ENCODE assay signal across 1 cellular context in the genomic region with DNA sequence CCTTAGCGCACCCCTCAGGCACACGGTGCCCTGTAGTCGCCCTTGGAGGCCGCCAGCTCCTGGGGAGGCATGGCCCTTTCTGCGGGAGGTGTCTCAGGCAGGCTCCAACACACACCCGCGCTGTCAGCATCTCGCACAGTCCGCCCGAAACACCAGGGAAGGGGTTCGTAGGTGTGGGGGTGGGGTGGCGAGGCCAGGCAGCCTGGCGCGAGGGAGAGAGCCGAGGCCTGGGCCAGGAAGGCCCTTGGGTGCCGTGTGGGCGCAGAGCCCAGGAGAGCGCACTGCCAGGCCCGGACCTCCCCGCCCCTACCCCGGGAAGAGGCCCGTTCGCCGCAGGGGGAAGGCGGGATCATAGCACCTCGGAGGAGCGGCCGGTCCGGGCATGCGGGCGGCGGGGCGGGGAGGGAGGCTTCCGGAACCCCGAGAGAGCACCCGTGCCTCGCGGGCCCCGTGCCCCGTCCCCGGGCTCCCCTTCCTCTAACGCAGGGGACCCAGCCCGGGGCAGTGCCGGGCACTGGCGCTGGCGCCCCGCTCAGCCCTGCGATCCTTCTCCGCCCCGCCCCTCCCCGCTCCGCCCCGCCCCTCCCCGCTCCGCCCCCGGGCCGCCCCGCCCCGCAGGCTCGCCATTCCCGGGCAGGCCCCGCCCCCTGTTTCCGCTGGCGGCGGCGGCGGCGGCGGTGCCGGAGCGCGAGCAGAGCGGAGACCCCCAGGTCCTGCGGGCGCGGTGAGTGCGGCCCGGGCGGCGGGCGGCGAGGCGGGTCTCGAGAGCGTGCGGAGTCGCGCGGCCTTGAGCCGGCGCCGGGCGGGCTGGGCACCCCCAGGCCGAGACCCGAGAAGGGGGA.
TF ChIP-seq lines count a peak whose summit lies in the region.

A gene with protein sequence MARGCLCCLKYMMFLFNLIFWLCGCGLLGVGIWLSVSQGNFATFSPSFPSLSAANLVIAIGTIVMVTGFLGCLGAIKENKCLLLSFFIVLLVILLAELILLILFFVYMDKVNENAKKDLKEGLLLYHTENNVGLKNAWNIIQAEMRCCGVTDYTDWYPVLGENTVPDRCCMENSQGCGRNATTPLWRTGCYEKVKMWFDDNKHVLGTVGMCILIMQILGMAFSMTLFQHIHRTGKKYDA (plus strand): TSS at position 650 of the 842 bp plus-strand sequence. CDS start 123,815 bp downstream, outside the sequence.

TF ChIP-seq in HepG2, 621 proteins besides CTCF, POLR2A, EP300 and RAD21 (continued from another document and continues in another):
- TF ChIP-seq, protein P1, sequence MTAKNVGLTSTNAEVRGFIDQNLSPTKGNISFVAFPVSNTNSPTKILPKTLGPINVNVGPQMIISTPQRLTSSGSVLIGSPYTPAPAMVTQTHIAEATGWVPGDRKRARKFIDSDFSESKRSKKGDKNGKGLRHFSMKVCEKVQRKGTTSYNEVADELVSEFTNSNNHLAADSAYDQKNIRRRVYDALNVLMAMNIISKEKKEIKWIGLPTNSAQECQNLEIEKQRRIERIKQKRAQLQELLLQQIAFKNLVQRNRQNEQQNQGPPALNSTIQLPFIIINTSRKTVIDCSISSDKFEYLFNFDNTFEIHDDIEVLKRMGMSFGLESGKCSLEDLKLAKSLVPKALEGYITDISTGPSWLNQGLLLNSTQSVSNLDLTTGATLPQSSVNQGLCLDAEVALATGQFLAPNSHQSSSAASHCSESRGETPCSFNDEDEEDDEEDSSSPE (CRISPR knock-in tag; IDR thresholded peaks at IDR 0.05), result peak; percentile 32; the same call in 1 of the 2 replicates
- TF ChIP-seq, protein P2, sequence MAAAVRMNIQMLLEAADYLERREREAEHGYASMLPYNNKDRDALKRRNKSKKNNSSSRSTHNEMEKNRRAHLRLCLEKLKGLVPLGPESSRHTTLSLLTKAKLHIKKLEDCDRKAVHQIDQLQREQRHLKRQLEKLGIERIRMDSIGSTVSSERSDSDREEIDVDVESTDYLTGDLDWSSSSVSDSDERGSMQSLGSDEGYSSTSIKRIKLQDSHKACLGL (CRISPR knock-in tag; IDR thresholded peaks at IDR 0.05), result 0 out of 2 replicates have a peak, but pooled peaks have one; percentile 43
- TF ChIP-seq ZNF792 (CRISPR knock-in tag; IDR thresholded peaks at IDR 0.05), result 0 out of 2 replicates have a peak, but pooled peaks have one; percentile 41
- TF ChIP-seq, protein P3, sequence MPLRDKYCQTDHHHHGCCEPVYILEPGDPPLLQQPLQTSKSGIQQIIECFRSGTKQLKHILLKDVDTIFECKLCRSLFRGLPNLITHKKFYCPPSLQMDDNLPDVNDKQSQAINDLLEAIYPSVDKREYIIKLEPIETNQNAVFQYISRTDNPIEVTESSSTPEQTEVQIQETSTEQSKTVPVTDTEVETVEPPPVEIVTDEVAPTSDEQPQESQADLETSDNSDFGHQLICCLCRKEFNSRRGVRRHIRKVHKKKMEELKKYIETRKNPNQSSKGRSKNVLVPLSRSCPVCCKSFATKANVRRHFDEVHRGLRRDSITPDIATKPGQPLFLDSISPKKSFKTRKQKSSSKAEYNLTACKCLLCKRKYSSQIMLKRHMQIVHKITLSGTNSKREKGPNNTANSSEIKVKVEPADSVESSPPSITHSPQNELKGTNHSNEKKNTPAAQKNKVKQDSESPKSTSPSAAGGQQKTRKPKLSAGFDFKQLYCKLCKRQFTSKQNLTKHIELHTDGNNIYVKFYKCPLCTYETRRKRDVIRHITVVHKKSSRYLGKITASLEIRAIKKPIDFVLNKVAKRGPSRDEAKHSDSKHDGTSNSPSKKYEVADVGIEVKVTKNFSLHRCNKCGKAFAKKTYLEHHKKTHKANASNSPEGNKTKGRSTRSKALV (CRISPR knock-in tag; IDR thresholded peaks at IDR 0.05), result peak; percentile 95
- no peak for TF ChIP-seq TCF7 (IDR thresholded peaks at IDR 0.05; ENCODE audit: low read depth)
- TF ChIP-seq NFATC3 (CRISPR knock-in tag; IDR thresholded peaks at IDR 0.05), result 0 out of 2 replicates have a peak, but pooled peaks have one; percentile 69
- TF ChIP-seq ZBTB1 (CRISPR knock-in tag; IDR thresholded peaks at IDR 0.05; ENCODE audit: borderline replicate concordance), result no peak
- TF ChIP-seq, protein P4, sequence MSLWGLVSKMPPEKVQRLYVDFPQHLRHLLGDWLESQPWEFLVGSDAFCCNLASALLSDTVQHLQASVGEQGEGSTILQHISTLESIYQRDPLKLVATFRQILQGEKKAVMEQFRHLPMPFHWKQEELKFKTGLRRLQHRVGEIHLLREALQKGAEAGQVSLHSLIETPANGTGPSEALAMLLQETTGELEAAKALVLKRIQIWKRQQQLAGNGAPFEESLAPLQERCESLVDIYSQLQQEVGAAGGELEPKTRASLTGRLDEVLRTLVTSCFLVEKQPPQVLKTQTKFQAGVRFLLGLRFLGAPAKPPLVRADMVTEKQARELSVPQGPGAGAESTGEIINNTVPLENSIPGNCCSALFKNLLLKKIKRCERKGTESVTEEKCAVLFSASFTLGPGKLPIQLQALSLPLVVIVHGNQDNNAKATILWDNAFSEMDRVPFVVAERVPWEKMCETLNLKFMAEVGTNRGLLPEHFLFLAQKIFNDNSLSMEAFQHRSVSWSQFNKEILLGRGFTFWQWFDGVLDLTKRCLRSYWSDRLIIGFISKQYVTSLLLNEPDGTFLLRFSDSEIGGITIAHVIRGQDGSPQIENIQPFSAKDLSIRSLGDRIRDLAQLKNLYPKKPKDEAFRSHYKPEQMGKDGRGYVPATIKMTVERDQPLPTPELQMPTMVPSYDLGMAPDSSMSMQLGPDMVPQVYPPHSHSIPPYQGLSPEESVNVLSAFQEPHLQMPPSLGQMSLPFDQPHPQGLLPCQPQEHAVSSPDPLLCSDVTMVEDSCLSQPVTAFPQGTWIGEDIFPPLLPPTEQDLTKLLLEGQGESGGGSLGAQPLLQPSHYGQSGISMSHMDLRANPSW (CRISPR knock-in tag; IDR thresholded peaks at IDR 0.05; ENCODE audit: borderline replicate concordance), result no peak
- TF ChIP-seq KMT2B (CRISPR knock-in tag; IDR thresholded peaks at IDR 0.05), result 0 out of 2 replicates have a peak, but pooled peaks have one; percentile 23
- TF ChIP-seq PHF8 (CRISPR knock-in tag; IDR thresholded peaks at IDR 0.05), result peak; percentile 84
- 0 out of 2 replicates have a peak, but pooled peaks have one; percentile 59 for TF ChIP-seq CREBL2 (CRISPR knock-in tag; IDR thresholded peaks at IDR 0.05; ENCODE audit: borderline replicate concordance)
- TF ChIP-seq, protein P5, sequence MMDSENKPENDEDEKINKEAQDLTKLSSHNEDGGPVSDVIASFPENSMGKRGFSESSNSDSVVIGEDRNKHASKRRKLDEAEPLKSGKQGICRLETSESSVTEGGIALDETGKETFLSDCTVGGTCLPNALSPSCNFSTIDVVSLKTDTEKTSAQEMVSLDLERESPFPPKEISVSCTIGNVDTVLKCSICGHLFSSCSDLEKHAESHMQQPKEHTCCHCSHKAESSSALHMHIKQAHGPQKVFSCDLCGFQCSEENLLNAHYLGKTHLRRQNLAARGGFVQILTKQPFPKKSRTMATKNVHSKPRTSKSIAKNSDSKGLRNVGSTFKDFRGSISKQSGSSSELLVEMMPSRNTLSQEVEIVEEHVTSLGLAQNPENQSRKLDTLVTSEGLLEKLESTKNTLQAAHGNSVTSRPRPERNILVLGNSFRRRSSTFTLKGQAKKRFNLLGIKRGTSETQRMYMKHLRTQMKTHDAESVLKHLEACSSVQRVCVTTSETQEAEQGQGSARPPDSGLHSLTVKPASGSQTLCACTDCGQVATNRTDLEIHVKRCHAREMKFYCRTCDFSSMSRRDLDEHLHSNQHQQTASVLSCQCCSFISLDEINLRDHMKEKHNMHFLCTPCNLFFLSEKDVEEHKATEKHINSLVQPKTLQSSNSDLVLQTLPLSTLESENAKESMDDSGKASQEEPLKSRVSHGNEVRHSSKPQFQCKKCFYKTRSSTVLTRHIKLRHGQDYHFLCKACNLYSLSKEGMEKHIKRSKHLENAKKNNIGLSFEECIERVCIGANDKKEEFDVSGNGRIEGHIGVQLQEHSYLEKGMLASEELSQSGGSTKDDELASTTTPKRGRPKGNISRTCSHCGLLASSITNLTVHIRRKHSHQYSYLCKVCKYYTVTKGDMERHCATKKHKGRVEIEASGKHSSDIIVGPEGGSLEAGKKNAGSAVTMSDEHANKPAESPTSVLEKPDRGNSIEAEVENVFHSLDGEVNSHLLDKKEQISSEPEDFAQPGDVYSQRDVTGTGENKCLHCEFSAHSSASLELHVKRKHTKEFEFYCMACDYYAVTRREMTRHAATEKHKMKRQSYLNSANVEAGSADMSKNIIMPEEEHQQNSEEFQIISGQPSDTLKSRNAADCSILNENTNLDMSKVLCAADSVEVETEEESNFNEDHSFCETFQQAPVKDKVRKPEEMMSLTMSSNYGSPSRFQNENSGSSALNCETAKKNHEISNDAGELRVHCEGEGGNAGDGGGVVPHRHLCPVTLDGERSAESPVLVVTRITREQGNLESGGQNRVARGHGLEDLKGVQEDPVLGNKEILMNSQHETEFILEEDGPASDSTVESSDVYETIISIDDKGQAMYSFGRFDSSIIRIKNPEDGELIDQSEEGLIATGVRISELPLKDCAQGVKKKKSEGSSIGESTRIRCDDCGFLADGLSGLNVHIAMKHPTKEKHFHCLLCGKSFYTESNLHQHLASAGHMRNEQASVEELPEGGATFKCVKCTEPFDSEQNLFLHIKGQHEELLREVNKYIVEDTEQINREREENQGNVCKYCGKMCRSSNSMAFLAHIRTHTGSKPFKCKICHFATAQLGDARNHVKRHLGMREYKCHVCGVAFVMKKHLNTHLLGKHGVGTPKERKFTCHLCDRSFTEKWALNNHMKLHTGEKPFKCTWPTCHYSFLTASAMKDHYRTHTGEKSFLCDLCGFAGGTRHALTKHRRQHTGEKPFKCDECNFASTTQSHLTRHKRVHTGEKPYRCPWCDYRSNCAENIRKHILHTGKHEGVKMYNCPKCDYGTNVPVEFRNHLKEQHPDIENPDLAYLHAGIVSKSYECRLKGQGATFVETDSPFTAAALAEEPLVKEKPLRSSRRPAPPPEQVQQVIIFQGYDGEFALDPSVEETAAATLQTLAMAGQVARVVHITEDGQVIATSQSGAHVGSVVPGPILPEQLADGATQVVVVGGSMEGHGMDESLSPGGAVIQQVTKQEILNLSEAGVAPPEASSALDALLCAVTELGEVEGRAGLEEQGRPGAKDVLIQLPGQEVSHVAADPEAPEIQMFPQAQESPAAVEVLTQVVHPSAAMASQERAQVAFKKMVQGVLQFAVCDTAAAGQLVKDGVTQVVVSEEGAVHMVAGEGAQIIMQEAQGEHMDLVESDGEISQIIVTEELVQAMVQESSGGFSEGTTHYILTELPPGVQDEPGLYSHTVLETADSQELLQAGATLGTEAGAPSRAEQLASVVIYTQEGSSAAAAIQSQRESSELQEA (CRISPR knock-in tag; IDR thresholded peaks at IDR 0.05; ENCODE audit: not compliant biosample characterization), result no peak
- TF ChIP-seq YEATS4 (CRISPR knock-in tag; IDR thresholded peaks at IDR 0.05; ENCODE audit: borderline replicate concordance), result peak; percentile 33; the same call in 1 of the 2 replicates
- TF ChIP-seq ZNF788 (CRISPR knock-in tag; IDR thresholded peaks at IDR 0.05; ENCODE audit: borderline replicate concordance), result peak; percentile 64; the same call in 1 of the 2 replicates
- TF ChIP-seq SRF (IDR thresholded peaks at IDR 0.05; ENCODE audit: low read depth, low read length), result 0 out of 2 replicates have a peak, but pooled peaks have one; percentile 18
- TF ChIP-seq ZNF33A (CRISPR knock-in tag; IDR thresholded peaks at IDR 0.05; ENCODE audit: borderline replicate concordance), result no peak
- TF ChIP-seq ZBTB42 (CRISPR knock-in tag; IDR thresholded peaks at IDR 0.05), result 0 out of 2 replicates have a peak, but pooled peaks have one; percentile 57
- TF ChIP-seq CBX5 (CRISPR knock-in tag; IDR thresholded peaks at IDR 0.05; ENCODE audit: borderline replicate concordance), result peak; percentile 49; the same call in 1 of the 2 replicates
- TF ChIP-seq TBX2 (CRISPR knock-in tag; IDR thresholded peaks at IDR 0.05; ENCODE audit: borderline replicate concordance), result peak; percentile 51
- peak; percentile 76 for TF ChIP-seq ARHGAP35 (CRISPR knock-in tag; IDR thresholded peaks at IDR 0.05; ENCODE audit: borderline replicate concordance)
- TF ChIP-seq HNRNPL (IDR thresholded peaks at IDR 0.05; ENCODE audit: low read depth, low read length), result peak; percentile 94
- TF ChIP-seq, protein P6, sequence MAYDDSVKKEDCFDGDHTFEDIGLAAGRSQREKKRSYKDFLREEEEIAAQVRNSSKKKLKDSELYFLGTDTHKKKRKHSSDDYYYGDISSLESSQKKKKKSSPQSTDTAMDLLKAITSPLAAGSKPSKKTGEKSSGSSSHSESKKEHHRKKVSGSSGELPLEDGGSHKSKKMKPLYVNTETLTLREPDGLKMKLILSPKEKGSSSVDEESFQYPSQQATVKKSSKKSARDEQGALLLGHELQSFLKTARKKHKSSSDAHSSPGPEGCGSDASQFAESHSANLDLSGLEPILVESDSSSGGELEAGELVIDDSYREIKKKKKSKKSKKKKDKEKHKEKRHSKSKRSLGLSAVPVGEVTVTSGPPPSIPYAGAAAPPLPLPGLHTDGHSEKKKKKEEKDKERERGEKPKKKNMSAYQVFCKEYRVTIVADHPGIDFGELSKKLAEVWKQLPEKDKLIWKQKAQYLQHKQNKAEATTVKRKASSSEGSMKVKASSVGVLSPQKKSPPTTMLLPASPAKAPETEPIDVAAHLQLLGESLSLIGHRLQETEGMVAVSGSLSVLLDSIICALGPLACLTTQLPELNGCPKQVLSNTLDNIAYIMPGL (CRISPR knock-in tag; IDR thresholded peaks at IDR 0.05; ENCODE audit: borderline replicate concordance in 1 of 2, low read depth in 1 of 2), result peak; percentile 51 to 64; a peak in 3 of 4 replicates
- TF ChIP-seq POGZ (CRISPR knock-in tag; IDR thresholded peaks at IDR 0.05), result peak; percentile 28; the same call in 1 of the 2 replicates
- peak; percentile 75 for TF ChIP-seq NRL (CRISPR knock-in tag; IDR thresholded peaks at IDR 0.05; ENCODE audit: borderline replicate concordance)
- 0 out of 2 replicates have a peak, but pooled peaks have one; percentile 39 for TF ChIP-seq PRDM4 (CRISPR knock-in tag; IDR thresholded peaks at IDR 0.05; ENCODE audit: borderline replicate concordance)
- peak; percentile 53; the same call in 1 of the 2 replicates for TF ChIP-seq SP4 (CRISPR knock-in tag; IDR thresholded peaks at IDR 0.05)
- TF ChIP-seq, protein P7, sequence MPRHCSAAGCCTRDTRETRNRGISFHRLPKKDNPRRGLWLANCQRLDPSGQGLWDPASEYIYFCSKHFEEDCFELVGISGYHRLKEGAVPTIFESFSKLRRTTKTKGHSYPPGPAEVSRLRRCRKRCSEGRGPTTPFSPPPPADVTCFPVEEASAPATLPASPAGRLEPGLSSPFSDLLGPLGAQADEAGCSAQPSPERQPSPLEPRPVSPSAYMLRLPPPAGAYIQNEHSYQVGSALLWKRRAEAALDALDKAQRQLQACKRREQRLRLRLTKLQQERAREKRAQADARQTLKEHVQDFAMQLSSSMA (CRISPR knock-in tag; IDR thresholded peaks at IDR 0.05), result peak; percentile 50; the same call in 1 of the 2 replicates
